ENCODE assay signal across 10 cellular contexts in genomic region chr1:200877839-200878551, GRCh38. TPM values are rescaled to one million over a fixed set of nuclear protein-coding genes. Genes with fewer than 3 reads are reported as not detected.
A peak's percentile ranks its signal among the peaks of the same experiment; 100 is the strongest.
DNase-seq lines count a peak whose midpoint lies in the region; ATAC-seq and TF ChIP-seq lines count a peak whose summit lies in the region.
"Had no signal": no experiment of that assay in that cellular context is flagged by ENCODE, and none has a peak within 500 bp of the region (broad histone marks: within the 10 kb centered on the region; RNA-seq: fewer than 3 reads in every experiment).

No MANE protein-coding gene starts in this region.

- no peak overlapping the region for H3K4me3 Mint-ChIP-seq in Calu3 (ENCODE audit: low read depth, unreplicated experiment)
- H3K4me3 Mint-ChIP-seq: dendritic cell treated with granulocyte-macrophage colony-stimulating factor and Interleukin-4, amounts not matched to agents 40 ng/mL and 50 ng/mL, for 4 days; memory B cell had no signal

- no TSS peak for BruUV-seq in Calu3 (replicated peaks; lab: Mats Ljungman, UMichigan)

- no peaks in the 10 kb centered on the region for H3K4me1 Mint-ChIP-seq in Calu3 (ENCODE audit: low read depth, unreplicated experiment)

- TF ChIP-seq CTCF in Calu3 (IDR thresholded peaks at IDR 0.05; ENCODE audit: unreplicated experiment): no peak

- H3K9me3 Mint-ChIP-seq in Calu3 (ENCODE audit: low read depth, unreplicated experiment): no peaks in the 10 kb centered on the region
- H3K9me3 Mint-ChIP-seq: dendritic cell treated with granulocyte-macrophage colony-stimulating factor and Interleukin-4, amounts not matched to agents 40 ng/mL and 50 ng/mL, for 4 days; memory B cell had no signal

- CTCF ChIA-PET in Calu3 (lab: Charles Lee): no interaction called here

- intact Hi-C loops in sciatic nerve (cut with DNase I) (no loop called here), Calu3 (cut with micrococcal nuclease; ENCODE audit: unreplicated experiment) (no loop called here)

- DNase-seq in A172 (ENCODE audit: low spot score): peak; percentile 79
- peak; percentile 86 for DNase-seq in activated effector memory CD4-positive, alpha-beta T cell treated with anti-CD3 and anti-CD28 coated beads, Interleukin-2, amount 50 U/mL, for 16 hours
- no peak for DNase-seq in sciatic nerve (ENCODE audit: low spot score)
- no peak for DNase-seq in Calu3
- DNase-seq in NCI-H2081 (lab: John Stamatoyannopoulos, UW): no peak
- no peak for DNase-seq in AML-193 (lab: John Stamatoyannopoulos, UW)

- no peaks in the 10 kb centered on the region for H3K36me3 Mint-ChIP-seq in Calu3 (ENCODE audit: insufficient read depth, unreplicated experiment)
- H3K36me3 Mint-ChIP-seq: memory B cell had no signal

- H3K27me3 Mint-ChIP-seq in Calu3 (ENCODE audit: unreplicated experiment): peaks cover 11% of the 10 kb centered on the region

- ATAC-seq in GM19455 (IDR thresholded peaks at IDR 0.05; ENCODE audit: unreplicated experiment) (peak; percentile 54), HG03442 (IDR thresholded peaks at IDR 0.05; ENCODE audit: unreplicated experiment) (peak; percentile 73), sciatic nerve (no peak)

- no peak overlapping the region for H3K27ac Mint-ChIP-seq in Calu3 (ENCODE audit: unreplicated experiment)
- H3K27ac Mint-ChIP-seq: dendritic cell treated with granulocyte-macrophage colony-stimulating factor and Interleukin-4, amounts not matched to agents 40 ng/mL and 50 ng/mL, for 4 days; memory B cell had no signal

RNA-seq across cellular contexts. Expression of gene GPR25, which starts 5.2 kb away (rescaled TPM):
- not detected in 2 replicates for total RNA-seq in A172 (2014; rRNA removed; shearing (Covaris generic))
- total RNA-seq in sciatic nerve (not detected), Calu3 (2022) (not detected in 2 replicates)

RNA-seq across cellular contexts. Expression of gene INAVA, which starts 16.7 kb away (rescaled TPM):
- 4.6 and 10.9 TPM in 2 replicates for total RNA-seq in A172 (2014; rRNA removed; shearing (Covaris generic))
- total RNA-seq in sciatic nerve (0.45 TPM), Calu3 (2022) (167 and 175 TPM in 2 replicates)

Comparison
In these comparisons a context has a peak if more than half of its experiments do, and no peak if none do; other contexts are left out.
1. DNase-seq: peak in A172 (single experiment) and activated effector memory CD4-positive, alpha-beta T cell treated with anti-CD3 and anti-CD28 coated beads, Interleukin-2, amount 50 U/mL, for 16 hours (single experiment); none in sciatic nerve (single experiment), Calu3 (single experiment), NCI-H2081 (0 of 2) and AML-193 (0 of 2).
2. RNA of gene INAVA, which starts 16.7 kb away (total RNA-seq): 167 to 175 TPM in Calu3; 4.6 to 10.9 TPM in A172 and 0.45 TPM in sciatic nerve (single experiment); every median in the first group is over 10 times any median in the second.